In genomic region chr6:49097664-49098063, GRCh38 we compare ENCODE assay signal across 7 cellular contexts.
A peak's percentile ranks its signal among the peaks of the same experiment; 100 is the strongest.
DNase-seq lines count a peak whose midpoint lies in the region; ATAC-seq, FAIRE-seq and TF ChIP-seq lines count a peak whose summit lies in the region.
"Not testable (repeated sequence)": the region's sequence is repeated elsewhere in the genome, so short reads cannot be mapped to it uniquely, and the experiment has no call there.

No MANE protein-coding gene starts in this region.

- intact Hi-C loops in HCT116 (cut with micrococcal nuclease); activated CD4-positive, alpha-beta T cell treated with anti-CD3 and anti-CD28 coated beads, Interleukin-2, amount 10 ng/mL, durations not matched to agents 24 days and 14 days (cut with micrococcal nuclease); activated CD8-positive, alpha-beta T cell treated with anti-CD3 and anti-CD28 coated beads for 36 hours (cut with micrococcal nuclease); HepG2 (cut with micrococcal nuclease; ENCODE audit: unreplicated experiment): not testable (repeated sequence)

- H3K27ac ChIP-seq in HCT116 (ENCODE audit: low read depth, low read length); HepG2 (ENCODE audit: extremely low read length, insufficient read depth, low read length): not testable (repeated sequence)

- H3K9me3 Mint-ChIP-seq in activated CD4-positive, alpha-beta T cell treated with anti-CD3 and anti-CD28 coated beads, Interleukin-2, amount 10 ng/mL, durations not matched to agents 24 days and 14 days: not testable (repeated sequence)
- H3K9me3 Mint-ChIP-seq in activated CD8-positive, alpha-beta T cell treated with anti-CD3 and anti-CD28 coated beads for 36 hours: peaks cover 12% of the 10 kb centered on the region

- not testable (repeated sequence) for H2AFZ ChIP-seq in HCT116 (ENCODE audit: low read depth, low read length, poor library complexity, severe bottlenecking); HepG2 (ENCODE audit: low read length)

- H3K27me3 Mint-ChIP-seq in activated CD4-positive, alpha-beta T cell treated with anti-CD3 and anti-CD28 coated beads, Interleukin-2, amount 10 ng/mL, durations not matched to agents 24 days and 14 days; activated CD8-positive, alpha-beta T cell treated with anti-CD3 and anti-CD28 coated beads for 36 hours: not testable (repeated sequence)

- TF ChIP-seq EP300 in HepG2 (IDR thresholded peaks at IDR 0.05; ENCODE audit: low read depth in 2 of 2, low read length in 2 of 2); HepG2 (CRISPR knock-in tag; IDR thresholded peaks at IDR 0.05; ENCODE audit: borderline replicate concordance): not testable (repeated sequence)

- TF ChIP-seq POLR2A in HCT116 (IDR thresholded peaks at IDR 0.05; ENCODE audit: borderline replicate concordance, extremely low read depth, insufficient read depth, insufficient read length); HepG2 (IDR thresholded peaks at IDR 0.05; ENCODE audit: insufficient read depth in 1 of 2, low read depth in 2 of 2, low read length in 2 of 2): not testable (repeated sequence)

- not testable (repeated sequence) for TF ChIP-seq CTCF in HCT116 (IDR thresholded peaks at IDR 0.05 in 2 of 3, conservative IDR thresholded peaks at IDR 0.05 in 1 of 3; ENCODE audit: borderline replicate concordance in 1 of 3, insufficient read depth in 1 of 3, low read depth in 2 of 3, low read length in 2 of 3); activated CD8-positive, alpha-beta T cell treated with anti-CD3 and anti-CD28 coated beads for 36 hours (IDR thresholded peaks at IDR 0.05)
- peak; percentile 57 for TF ChIP-seq CTCF in HepG2 (CRISPR knock-in tag; IDR thresholded peaks at IDR 0.05)

- H3K4me3 ChIP-seq in HCT116 (replicated peaks in 1 of 2; ENCODE audit: low read depth in 1 of 2, low read length in 2 of 2); Jurkat, Clone E6-1 (ENCODE audit: low read length); HepG2 (replicated peaks in 1 of 3; ENCODE audit: insufficient read depth in 1 of 3, low read depth in 2 of 3, low read length in 3 of 3): not testable (repeated sequence)

- not testable (repeated sequence) for H3K4me1 Mint-ChIP-seq in activated CD4-positive, alpha-beta T cell treated with anti-CD3 and anti-CD28 coated beads, Interleukin-2, amount 10 ng/mL, durations not matched to agents 24 days and 14 days; activated CD8-positive, alpha-beta T cell treated with anti-CD3 and anti-CD28 coated beads for 36 hours (ENCODE audit: low read depth)

- not testable (repeated sequence) for BruUV-seq in HCT116 (replicated peaks; lab: Mats Ljungman, UMichigan); HepG2 (replicated peaks; lab: Mats Ljungman, UMichigan)

- H3K79me2 ChIP-seq in HCT116 (ENCODE audit: insufficient read depth, low read length); HepG2 (ENCODE audit: insufficient read depth, low read length): not testable (repeated sequence)

- H3K4me2 ChIP-seq in HCT116 (ENCODE audit: low read length): not testable (repeated sequence)
- 0 out of 2 replicates have a peak overlapping the region, but pooled peaks have one; percentile 18 for H3K4me2 ChIP-seq in HepG2 (ENCODE audit: low read depth, low read length)

- CTCF ChIA-PET in HCT116 (lab: Charles Lee); activated CD8-positive, alpha-beta T cell treated with anti-CD3 and anti-CD28 coated beads for 36 hours (lab: Charles Lee); HepG2 (lab: Yijun Ruan, JAX; ENCODE audit: low intra/inter-chr PET ratio, low total read pairs): not testable (repeated sequence)

- not testable (repeated sequence) for H3K4me3 Mint-ChIP-seq in activated CD4-positive, alpha-beta T cell treated with anti-CD3 and anti-CD28 coated beads, Interleukin-2, amount 10 ng/mL, durations not matched to agents 24 days and 14 days; activated CD8-positive, alpha-beta T cell treated with anti-CD3 and anti-CD28 coated beads for 36 hours

- not testable (repeated sequence) for FAIRE-seq in HepG2 (lab: Jason Lieb, UNC)

- ATAC-seq in HCT116; activated CD8-positive, alpha-beta T cell treated with anti-CD3 and anti-CD28 coated beads for 36 hours: not testable (repeated sequence)
- ATAC-seq in HepG2: peak; percentile 45; the same call in 2 of the 3 replicates

- not testable (repeated sequence) for H3K9me3 ChIP-seq in HCT116 (ENCODE audit: control insufficient read depth in 1 of 2, insufficient read depth in 1 of 2, low read depth in 1 of 2, low read length in 2 of 2); HepG2 (ENCODE audit: low read length)

- not testable (repeated sequence) for H3K9me2 ChIP-seq in HCT116 (ENCODE audit: insufficient read depth)

- H3K4me1 ChIP-seq in HCT116 (ENCODE audit: control insufficient read depth in 1 of 2, insufficient read depth in 2 of 2, low read length in 2 of 2); HepG2 (ENCODE audit: insufficient read depth, low read length): not testable (repeated sequence)

- not testable (repeated sequence) for DNase-seq in HCT116 (ENCODE audit: low read depth, low spot score)
- DNase-seq in Jurkat, Clone E6-1 (ENCODE audit: low read depth, low spot score): peak; percentile 4
- DNase-seq in NAMALWA (ENCODE audit: low spot score): peak; percentile 6
- peak; percentile 31 for DNase-seq in SK-MEL-5 (ENCODE audit: low read depth, low spot score)
- DNase-seq in activated CD4-positive, alpha-beta T cell treated with anti-CD3 and anti-CD28 coated beads, Interleukin-2, amount 10 ng/mL, durations not matched to agents 24 days and 14 days: peak; percentile 64
- peak; percentile 13 for DNase-seq in activated CD8-positive, alpha-beta T cell treated with anti-CD3 and anti-CD28 coated beads for 36 hours
- DNase-seq in HepG2 (ENCODE audit: low spot score): peak; percentile 13

- not testable (repeated sequence) for H3K36me3 Mint-ChIP-seq in activated CD4-positive, alpha-beta T cell treated with anti-CD3 and anti-CD28 coated beads, Interleukin-2, amount 10 ng/mL, durations not matched to agents 24 days and 14 days (ENCODE audit: low read depth); activated CD8-positive, alpha-beta T cell treated with anti-CD3 and anti-CD28 coated beads for 36 hours (ENCODE audit: low read depth)

- RAD21 ChIA-PET in HCT116 (lab: Charles Lee; ENCODE audit: low non-redundant PET in 1 of 2, low total read pairs in 2 of 2, uncharacterized antibody in 2 of 2, unreplicated experiment in 2 of 2): not testable (repeated sequence)

- not testable (repeated sequence) for H3K27me3 ChIP-seq in HCT116 (ENCODE audit: insufficient read depth, low read length); HepG2 (ENCODE audit: control insufficient read depth in 1 of 2, insufficient read depth in 2 of 2, low read length in 2 of 2)

- not testable (repeated sequence) for H3K27ac Mint-ChIP-seq in activated CD4-positive, alpha-beta T cell treated with anti-CD3 and anti-CD28 coated beads, Interleukin-2, amount 10 ng/mL, durations not matched to agents 24 days and 14 days; activated CD8-positive, alpha-beta T cell treated with anti-CD3 and anti-CD28 coated beads for 36 hours

- 36% methylated on average over 11 of the region's 11 CpGs for WGBS in HepG2 (ENCODE audit: low lambda C conversion rate)

- not testable (repeated sequence) for H4K20me1 ChIP-seq in HCT116 (ENCODE audit: insufficient read depth); HepG2 (ENCODE audit: insufficient read depth, low read length)

- in situ Hi-C loops in SK-MEL-5 (cut with HindIII; ENCODE audit: low pct_unique_long_range_greater_than_20kb, low sequenced_read_pairs); HepG2 (cut with HindIII; ENCODE audit: extremely low pct_ligation_motif_present, low pct_unique_long_range_greater_than_20kb): not testable (repeated sequence)

- not testable (repeated sequence) for H3K36me3 ChIP-seq in HCT116 (ENCODE audit: control insufficient read depth in 1 of 2, insufficient read depth in 2 of 2, low read length in 2 of 2); HepG2 (replicated peaks in 1 of 2; ENCODE audit: control insufficient read depth in 1 of 2, insufficient read depth in 2 of 2, low read length in 2 of 2)

- not testable (repeated sequence) for H3K9ac ChIP-seq in HCT116 (ENCODE audit: low read length); HepG2 (ENCODE audit: insufficient read depth, low read depth, low read length)

- peak; percentile 22; the same call in 1 of the 2 replicates for TF ChIP-seq RAD21 in HCT116 (IDR thresholded peaks at IDR 0.05; ENCODE audit: low read depth)
- not testable (repeated sequence) for TF ChIP-seq RAD21 in HepG2 (CRISPR knock-in tag; IDR thresholded peaks at IDR 0.05)

- POLR2A ChIA-PET in HCT116 (lab: Charles Lee); activated CD8-positive, alpha-beta T cell treated with anti-CD3 and anti-CD28 coated beads for 36 hours (lab: Charles Lee); HepG2 (lab: Yijun Ruan, JAX): not testable (repeated sequence)

TF ChIP-seq in HepG2, 621 proteins besides CTCF, POLR2A, EP300 and RAD21:
- peak; percentile 48 for TF ChIP-seq STAG1 (CRISPR knock-in tag; IDR thresholded peaks at IDR 0.05)
- peak; percentile 22; the same call in 1 of the 2 replicates for TF ChIP-seq ZMYM4 (CRISPR knock-in tag; IDR thresholded peaks at IDR 0.05)
